8 cellular contexts compared by ENCODE assay signal in the genomic region with DNA sequence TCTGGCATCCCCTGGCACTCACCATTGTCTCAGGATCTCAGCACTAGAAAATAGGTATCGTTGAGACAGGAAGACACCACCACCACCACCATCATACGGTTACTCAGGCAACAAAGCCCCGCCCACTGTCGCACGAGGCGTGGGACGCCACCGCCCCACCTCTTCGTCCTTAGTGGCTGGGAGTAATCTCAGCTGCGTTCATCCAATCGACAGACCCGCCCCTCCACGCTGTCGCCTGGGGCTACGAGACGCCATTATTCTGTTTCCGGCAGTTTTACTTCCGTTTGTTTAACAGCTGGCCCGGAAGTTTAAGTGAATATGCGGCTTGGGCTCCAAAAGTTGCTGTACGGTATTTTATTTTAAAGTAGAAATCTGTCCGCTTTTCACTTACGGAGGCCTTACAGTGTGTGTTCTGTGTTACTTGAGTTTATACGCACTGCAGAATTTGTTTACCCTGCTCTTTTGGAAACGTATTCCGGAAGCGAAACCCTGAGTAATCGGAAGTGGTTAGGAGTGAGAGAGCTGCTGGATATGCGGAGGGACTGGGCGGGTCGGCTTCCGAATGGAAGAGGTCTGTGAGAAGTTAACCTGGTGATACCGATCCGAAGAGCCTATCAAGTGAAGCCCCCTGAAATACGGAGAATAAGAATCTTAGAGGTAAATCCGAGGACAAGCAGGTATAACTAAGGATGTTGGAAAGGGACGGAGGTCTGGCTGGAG. TPM values are rescaled to one million over a fixed set of nuclear protein-coding genes. Genes with fewer than 3 reads are reported as not detected.
DNase-seq lines count a peak whose midpoint lies in the region; ATAC-seq and TF ChIP-seq lines count a peak whose summit lies in the region.

A gene with protein sequence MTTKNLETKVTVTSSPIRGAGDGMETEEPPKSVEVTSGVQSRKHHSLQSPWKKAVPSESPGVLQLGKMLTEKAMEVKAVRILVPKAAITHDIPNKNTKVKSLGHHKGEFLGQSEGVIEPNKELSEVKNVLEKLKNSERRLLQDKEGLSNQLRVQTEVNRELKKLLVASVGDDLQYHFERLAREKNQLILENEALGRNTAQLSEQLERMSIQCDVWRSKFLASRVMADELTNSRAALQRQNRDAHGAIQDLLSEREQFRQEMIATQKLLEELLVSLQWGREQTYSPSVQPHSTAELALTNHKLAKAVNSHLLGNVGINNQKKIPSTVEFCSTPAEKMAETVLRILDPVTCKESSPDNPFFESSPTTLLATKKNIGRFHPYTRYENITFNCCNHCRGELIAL (plus strand): TSS at position 510 of the 720 bp plus-strand sequence. CDS start 1,328 bp downstream, outside the sequence.
A gene with protein sequence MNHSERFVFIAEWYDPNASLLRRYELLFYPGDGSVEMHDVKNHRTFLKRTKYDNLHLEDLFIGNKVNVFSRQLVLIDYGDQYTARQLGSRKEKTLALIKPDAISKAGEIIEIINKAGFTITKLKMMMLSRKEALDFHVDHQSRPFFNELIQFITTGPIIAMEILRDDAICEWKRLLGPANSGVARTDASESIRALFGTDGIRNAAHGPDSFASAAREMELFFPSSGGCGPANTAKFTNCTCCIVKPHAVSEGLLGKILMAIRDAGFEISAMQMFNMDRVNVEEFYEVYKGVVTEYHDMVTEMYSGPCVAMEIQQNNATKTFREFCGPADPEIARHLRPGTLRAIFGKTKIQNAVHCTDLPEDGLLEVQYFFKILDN (minus strand): TSS at position 112 of the 720 bp plus-strand sequence. CDS start 87 bp downstream, at position 25.

- H3K4me3 Mint-ChIP-seq in activated T-helper 17 cell treated with anti-CD3 and anti-CD28 coated beads, Interleukin-2, amount 50 U/mL, for 72 hours = no peak within 1 kb of the TSS
- H3K4me3 Mint-ChIP-seq in natural killer cell treated with Interleukin-12 subunit alpha and Interleukin-12 subunit beta and Interleukin-15 and Interleukin-18, amount 100 ng/mL, for 72 hours = no peak within 1 kb of the TSS

- peak; percentile 99 for DNase-seq in Daoy (ENCODE audit: low read depth)
- DNase-seq in H4 (ENCODE audit: low spot score) = peak; percentile 97
- peak; percentile 97 for DNase-seq in LoVo (ENCODE audit: low spot score)
- DNase-seq in RWPE1 (ENCODE audit: low spot score) = peak; percentile 96
- DNase-seq in fibroblast of the aortic adventitia (ENCODE audit: low read depth) = peak; percentile 95
- DNase-seq in natural killer cell treated with Interleukin-12 subunit alpha and Interleukin-12 subunit beta and Interleukin-15 and Interleukin-18, amount 100 ng/mL, for 72 hours (ENCODE audit: low spot score) = peak; percentile 98
- peak; percentile 98 for DNase-seq in stimulated activated naive CD8-positive, alpha-beta T cell treated with anti-CD3 and anti-CD28 coated beads, Interleukin-15, Interleukin-2, amounts not matched to agents 100 U/mL and 50 U/mL, for 24 hours

- H3K4me1 Mint-ChIP-seq in activated T-helper 17 cell treated with anti-CD3 and anti-CD28 coated beads, Interleukin-2, amount 50 U/mL, for 72 hours = peaks cover 16% of the 10 kb centered on the region
- peaks cover 12 to 19% of the 10 kb centered on the region in 2 donors for H3K4me1 Mint-ChIP-seq in natural killer cell treated with Interleukin-12 subunit alpha and Interleukin-12 subunit beta and Interleukin-15 and Interleukin-18, amount 100 ng/mL, for 72 hours (ENCODE audit: low read depth in 2 of 2)

- TF ChIP-seq CTCF in RWPE1 (conservative IDR thresholded peaks at IDR 0.05; ENCODE audit: low read depth) = no peak
- no peak for TF ChIP-seq CTCF in fibroblast of the aortic adventitia (IDR thresholded peaks at IDR 0.05; ENCODE audit: insufficient read depth, low read length)

- ATAC-seq in activated T-helper 17 cell treated with anti-CD3 and anti-CD28 coated beads, Interleukin-2, amount 50 U/mL, for 72 hours (replicated peaks) = peak; percentile 89
- peak; percentile 99 to 100 for ATAC-seq in natural killer cell treated with Interleukin-12 subunit alpha and Interleukin-12 subunit beta and Interleukin-15 and Interleukin-18, amount 100 ng/mL, for 72 hours
- peak; percentile 96 for ATAC-seq in stimulated activated naive CD8-positive, alpha-beta T cell treated with anti-CD3 and anti-CD28 coated beads, Interleukin-15, Interleukin-2, amounts not matched to agents 100 U/mL and 50 U/mL, for 24 hours

- H3K4me3 ChIP-seq in fibroblast of the aortic adventitia (ENCODE audit: low read depth, low read length) = peak within 1 kb of the TSS; percentile 86

- peaks cover 4% of the 10 kb centered on the region for H3K9me3 Mint-ChIP-seq in activated T-helper 17 cell treated with anti-CD3 and anti-CD28 coated beads, Interleukin-2, amount 50 U/mL, for 72 hours
- no peaks in the 10 kb centered on the region for H3K9me3 Mint-ChIP-seq in natural killer cell treated with Interleukin-12 subunit alpha and Interleukin-12 subunit beta and Interleukin-15 and Interleukin-18, amount 100 ng/mL, for 72 hours

- H3K36me3 Mint-ChIP-seq in activated T-helper 17 cell treated with anti-CD3 and anti-CD28 coated beads, Interleukin-2, amount 50 U/mL, for 72 hours (ENCODE audit: low read depth) = peaks cover 41% of the 10 kb centered on the region
- H3K36me3 Mint-ChIP-seq in natural killer cell treated with Interleukin-12 subunit alpha and Interleukin-12 subunit beta and Interleukin-15 and Interleukin-18, amount 100 ng/mL, for 72 hours = peaks cover 8% of the 10 kb centered on the region

- H3K27ac ChIP-seq in RWPE1 = peak within 1 kb of the TSS; percentile 82

- CTCF ChIA-PET in RWPE1 (lab: Yijun Ruan, JAX) = interaction anchor here (0.6 kb wide), 1 partner anchor 851 kb away, joined by 3 read pairs; no protein-coding TSS in a partner anchor

- H3K27ac Mint-ChIP-seq in activated T-helper 17 cell treated with anti-CD3 and anti-CD28 coated beads, Interleukin-2, amount 50 U/mL, for 72 hours = no peak within 1 kb of the TSS
- H3K27ac Mint-ChIP-seq in natural killer cell treated with Interleukin-12 subunit alpha and Interleukin-12 subunit beta and Interleukin-15 and Interleukin-18, amount 100 ng/mL, for 72 hours = no peak within 1 kb of the TSS

- POLR2A ChIA-PET in RWPE1 (lab: Yijun Ruan, JAX; ENCODE audit: low non-redundant PET) = interaction anchor here (0.6 kb wide), 1 partner anchor 204 kb away, joined by 4 read pairs; no protein-coding TSS in a partner anchor

- no peaks in the 10 kb centered on the region for H3K27me3 Mint-ChIP-seq in activated T-helper 17 cell treated with anti-CD3 and anti-CD28 coated beads, Interleukin-2, amount 50 U/mL, for 72 hours
- H3K27me3 Mint-ChIP-seq in natural killer cell treated with Interleukin-12 subunit alpha and Interleukin-12 subunit beta and Interleukin-15 and Interleukin-18, amount 100 ng/mL, for 72 hours = no peaks in the 10 kb centered on the region

RNA-seq across cellular contexts. Expression of the first gene that starts in this region (rescaled TPM):
- total RNA-seq in Daoy (2014; rRNA removed; shearing (Covaris generic)) = 47.4 and 49.4 TPM in 2 replicates
- 14.1 and 23.5 TPM in 2 replicates for total RNA-seq in H4 (2014; rRNA removed; shearing (Covaris generic))
- 10 to 100 TPM; 13.9 to 14.2 TPM for total RNA-seq in activated T-helper 17 cell treated with anti-CD3 and anti-CD28 coated beads, Interleukin-2, amount 50 U/mL, for 72 hours
- total RNA-seq in fibroblast of the aortic adventitia (ENCODE audit: low replicate concordance) = 44.9 and 56.7 TPM in 2 replicates
- total RNA-seq in natural killer cell treated with Interleukin-12 subunit alpha and Interleukin-12 subunit beta and Interleukin-15 and Interleukin-18, amount 100 ng/mL, for 72 hours = 10 to 100 TPM; 13.9 to 14.3 TPM

RNA-seq across cellular contexts. Expression of the second gene that starts in this region (rescaled TPM):
- total RNA-seq in Daoy (2014; rRNA removed; shearing (Covaris generic)) = 67.1 and 109 TPM in 2 replicates
- total RNA-seq in H4 (2014; rRNA removed; shearing (Covaris generic)) = 40.6 and 50.4 TPM in 2 replicates
- 10 to 100 TPM; 20.3 to 20.6 TPM for total RNA-seq in activated T-helper 17 cell treated with anti-CD3 and anti-CD28 coated beads, Interleukin-2, amount 50 U/mL, for 72 hours
- total RNA-seq in fibroblast of the aortic adventitia (ENCODE audit: low replicate concordance) = 36.0 and 61.6 TPM in 2 replicates
- total RNA-seq in natural killer cell treated with Interleukin-12 subunit alpha and Interleukin-12 subunit beta and Interleukin-15 and Interleukin-18, amount 100 ng/mL, for 72 hours = 10 to 100 TPM in 1 of 2 donors, 1 to 10 TPM in 1; 8.8 to 10.8 TPM

Comparison
In these comparisons a context has a peak if more than half of its experiments do, and no peak if none do; other contexts are left out.
1. Peak in every context shown above with its lines: DNase-seq, ATAC-seq, H3K4me3 ChIP-seq and H3K27ac ChIP-seq.